Comparison of ENCODE assay signal across 20 cellular contexts in genomic region chr16:16887193-16887592, GRCh38.
"Had no signal": no experiment of that assay in that cellular context is flagged by ENCODE, and none has a peak within 500 bp of the region (broad histone marks: within the 10 kb centered on the region; RNA-seq: fewer than 3 reads in every experiment).

No MANE protein-coding gene starts in this region.

- DNase-seq: cerebellar nuclear complex; colonic mucosa; cortex of kidney; effector CD8-positive, alpha-beta T cell; effector memory CD8-positive, alpha-beta T cell; endodermal cell; esophagus squamous epithelium; foreskin fibroblast; foreskin melanocyte; gastrocnemius medialis; glutamatergic neuron; head of caudate nucleus; heart right ventricle; hippocampal formation; left cardiac atrium; left lung; left ventricle myocardium superior; lower lobe of right lung; mesenchymal stem cell; mucosa of descending colon had no signal

- H3K9me3 ChIP-seq: colonic mucosa, esophagus squamous epithelium, gastrocnemius medialis, heart right ventricle, left lung, lower lobe of right lung, mucosa of descending colon had no signal

- H3K27me3 ChIP-seq: colonic mucosa, gastrocnemius medialis had no signal

- H3K36me3 ChIP-seq: colonic mucosa, esophagus squamous epithelium, gastrocnemius medialis, heart right ventricle, left lung, lower lobe of right lung had no signal

- H3K4me3 ChIP-seq: colonic mucosa, esophagus squamous epithelium, gastrocnemius medialis, heart right ventricle, left lung, lower lobe of right lung, mucosa of descending colon had no signal

- H3K27ac ChIP-seq: colonic mucosa, esophagus squamous epithelium, gastrocnemius medialis, heart right ventricle, left lung, lower lobe of right lung had no signal

- H3K4me1 ChIP-seq: colonic mucosa, esophagus squamous epithelium, gastrocnemius medialis, heart right ventricle, left lung, lower lobe of right lung had no signal
